Comparison of ENCODE assay signal across 8 cellular contexts in genomic region chr19:39212377-39212742, GRCh38. TPM values are rescaled to one million over a fixed set of nuclear protein-coding genes. Genes with fewer than 3 reads are reported as not detected.
DNase-seq lines count a peak whose midpoint lies in the region; ATAC-seq, FAIRE-seq and TF ChIP-seq lines count a peak whose summit lies in the region.

No MANE protein-coding gene starts in this region.

- no peak overlapping the region for H4K91ac ChIP-seq in H1 (replicated peaks; ENCODE audit: insufficient read length, low read length)

- no peak for TF ChIP-seq EP300 in H1 (IDR thresholded peaks at IDR 0.05; ENCODE audit: borderline replicate concordance in 1 of 2, low read depth in 2 of 2, low read length in 2 of 2)

- H3K9ac ChIP-seq in H1 (replicated peaks in 1 of 4; ENCODE audit: extremely low read depth in 1 of 4, low read depth in 3 of 4, low read length in 3 of 4): no peak overlapping the region

- WGBS in H1 (ENCODE audit: extremely low coverage in 1 of 2, insufficient coverage in 1 of 2, insufficient read length in 1 of 2, insufficient replicate concordance in 2 of 2, low coverage in 1 of 2, low lambda C conversion rate in 2 of 2, missing lambda C conversion rate in 1 of 2), 2 experiments: 19% methylated on average over 8 of the region's 8 CpGs; no CpG with 5 or more reads in 1 of the 2 experiments

- H2BK20ac ChIP-seq in H1 (ENCODE audit: low read length): no peak overlapping the region

- no peaks in the 10 kb centered on the region for H3K36me3 ChIP-seq in H1 (ENCODE audit: control insufficient read depth in 2 of 4, insufficient read depth in 4 of 4, low read length in 3 of 4)

- no peak overlapping the region for H2BK120ac ChIP-seq in H1 (replicated peaks; ENCODE audit: low read depth, low read length)

- no peak for TF ChIP-seq POLR2A in H1 (IDR thresholded peaks at IDR 0.05; ENCODE audit: control extremely low read depth in 1 of 2, low read depth in 2 of 2, low read length in 2 of 2)

- TF ChIP-seq CTCF in AG09319 (IDR thresholded peaks at IDR 0.05; ENCODE audit: low read depth, low read length): peak; percentile 20
- TF ChIP-seq CTCF in H1 (IDR thresholded peaks at IDR 0.05; ENCODE audit: control extremely low read depth in 1 of 3, insufficient read depth in 1 of 3, low read depth in 1 of 3, low read length in 3 of 3): peak; percentile 76 to 94 (median 81)
- TF ChIP-seq CTCF in RWPE1 (conservative IDR thresholded peaks at IDR 0.05; ENCODE audit: low read depth): no peak; the same call in 1 of the 2 replicates

- H3K27ac ChIP-seq in H1 (ENCODE audit: low read depth, low read length): no peak overlapping the region
- H3K27ac ChIP-seq in RWPE1: no peak overlapping the region

- H3K18ac ChIP-seq in H1 (ENCODE audit: extremely low read depth, low read length): no peak overlapping the region

- H4K20me1 ChIP-seq in H1 (replicated peaks in 1 of 2; ENCODE audit: control insufficient read depth in 1 of 2, insufficient read depth in 2 of 2, low read length in 2 of 2): no peaks in the 10 kb centered on the region

- ATAC-seq in GM19397 (IDR thresholded peaks at IDR 0.05; ENCODE audit: unreplicated experiment) (no peak), HG03432 (IDR thresholded peaks at IDR 0.05; ENCODE audit: unreplicated experiment) (no peak)

- H3K23ac ChIP-seq in H1 (ENCODE audit: insufficient read length): no peak overlapping the region

- POLR2A ChIA-PET in H1 (lab: Charles Lee; ENCODE audit: partially characterized antibody): interaction anchor here (1.0 to 1.1 kb wide), 2 partner anchors 83 to 91 kb away, joined by 3 read pairs; no protein-coding TSS in a partner anchor
- POLR2A ChIA-PET in RWPE1 (lab: Yijun Ruan, JAX; ENCODE audit: low non-redundant PET): no interaction called here

- CTCF ChIA-PET in H1 (lab: Charles Lee; ENCODE audit: partially characterized antibody): interaction anchor here (0.6 to 6.1 kb wide), 20 partner anchors 9 to 349 kb away, joined by 3 to 85 read pairs (median 5); partner anchors contain the start of genes GMFG, NCCRP1 and SYCN
- CTCF ChIA-PET in RWPE1 (lab: Yijun Ruan, JAX): interaction anchor here (0.6 kb wide), 1 partner anchor 90 kb away, joined by 3 read pairs; no protein-coding TSS in a partner anchor

- H3K23me2 ChIP-seq in H1 (ENCODE audit: low read depth, low read length): no peaks in the 10 kb centered on the region

- H3K4me3 ChIP-seq in H1 (ENCODE audit: extremely low read depth in 1 of 4, insufficient read depth in 2 of 4, low read depth in 3 of 4, low read length in 4 of 4): no peak overlapping the region

- H3K4me1 ChIP-seq in H1 (replicated peaks in 1 of 4; ENCODE audit: control insufficient read depth in 3 of 4, insufficient read depth in 4 of 4, low read length in 3 of 4): 0 out of 7 replicates have a peak, but pooled peaks cover 0 to 3% (median 0%) of the 10 kb centered on the region in 4 experiments

- H3K27me3 ChIP-seq in H1 (replicated peaks in 1 of 4; ENCODE audit: control insufficient read depth in 3 of 4, extremely low read depth in 1 of 4, insufficient read depth in 3 of 4, low read length in 3 of 4): peaks cover 0 to 2% (median 0%) of the 10 kb centered on the region in 4 experiments; a peak in 1 of 7 replicates

- TF ChIP-seq RAD21 in H1 (IDR thresholded peaks at IDR 0.05 in 1 of 2, conservative IDR thresholded peaks at IDR 0.05 in 1 of 2; ENCODE audit: low read depth in 2 of 2, low read length in 2 of 2): peak; percentile 93 to 97

- H3K79me1 ChIP-seq in H1 (ENCODE audit: low read depth, low read length): no peaks in the 10 kb centered on the region

- H3K56ac ChIP-seq in H1 (replicated peaks; ENCODE audit: insufficient read length, low read depth, low read length): no peak overlapping the region

- no peak overlapping the region for H2BK12ac ChIP-seq in H1 (ENCODE audit: low read depth, low read length)

- H3K4ac ChIP-seq in H1 (replicated peaks; ENCODE audit: insufficient read length, low read depth, low read length): no peak overlapping the region

- H4K5ac ChIP-seq in H1 (ENCODE audit: insufficient read length, low read depth, low read length): no peak overlapping the region

- no peak overlapping the region for H2BK15ac ChIP-seq in H1 (ENCODE audit: low read length)

- no peak overlapping the region for H4K8ac ChIP-seq in H1 (ENCODE audit: extremely low read depth, insufficient read depth, low read length)

- no peaks in the 10 kb centered on the region for H3K79me2 ChIP-seq in H1 (ENCODE audit: control insufficient read depth in 1 of 2, insufficient read depth in 2 of 2, low read length in 2 of 2)

- no peak overlapping the region for H3K14ac ChIP-seq in H1 (ENCODE audit: insufficient read length)

- H2AK5ac ChIP-seq in H1 (ENCODE audit: low read depth, low read length): no peak overlapping the region

- H2AFZ ChIP-seq in H1 (ENCODE audit: low read length): no peak overlapping the region

- H3K9me3 ChIP-seq in H1 (ENCODE audit: insufficient read depth in 2 of 2, low read depth in 1 of 2, low read length in 1 of 2): peaks cover 0 to 3% of the 10 kb centered on the region in 2 experiments; a peak in 1 of 4 replicates

- H3K4me2 ChIP-seq in H1 (ENCODE audit: insufficient read depth in 1 of 2, low read depth in 2 of 2, low read length in 2 of 2): no peak overlapping the region

- DNase-seq in AG09319 (ENCODE audit: extremely low read depth, low read depth) (no peak), HUDEP-2 (lab: John Stamatoyannopoulos, UW; ENCODE audit: unreplicated experiment in 76 of 76) (peak in 58 of 76 experiments; percentile 10 to 79 (median 44)), H1 (ENCODE audit: low read depth in 1 of 2, low spot score in 2 of 2) (peak in 1 of 2 experiments; percentile 85), RWPE1 (ENCODE audit: low spot score) (no peak)
- DNase-seq in activated CD4-positive, alpha-beta T cell treated with anti-CD3 and anti-CD28 coated beads for 24 hours (ENCODE audit: low read depth in 2 of 2): peak; percentile 42 to 47
- DNase-seq in stimulated activated CD4-positive, alpha-beta T cell treated with anti-CD3 and anti-CD28 coated beads, Interleukin-15, amount 100 ng/mL, for 24 hours: peak; percentile 75

- FAIRE-seq in H1 (lab: Jason Lieb, UNC): peak; percentile 95

- H2BK5ac ChIP-seq in H1 (ENCODE audit: low read depth, low read length): no peak overlapping the region

TF ChIP-seq in H1, 55 proteins besides CTCF, POLR2A, EP300 and RAD21 (continues in another document):
- no peak for TF ChIP-seq EZH2 (IDR thresholded peaks at IDR 0.05; ENCODE audit: low read depth, low read length, severe bottlenecking)
- no peak for TF ChIP-seq HDAC2 (IDR thresholded peaks at IDR 0.05; ENCODE audit: borderline replicate concordance in 1 of 2, low read depth in 2 of 2, low read length in 2 of 2)

RNA-seq across cellular contexts. Expression of gene SYCN, which starts 8.3 kb away (rescaled TPM):
- not detected in 2 replicates for total RNA-seq in H1 (2021; fragmentation: NEBNext Ultra II Directional; extraction: Animal tissue kit (Norgen Biotek cat#: 25700))
- polyA plus RNA-seq in H1 (2011; rRNA removed): not detected in 2 replicates
- not detected for polyA plus RNA-seq in H1 (2011; cell fraction: cytosol; rRNA removed)
- not detected for polyA plus RNA-seq in H1 (2011; cell fraction: nucleus; rRNA removed)
- polyA plus RNA-seq in H1 (2012, experiment 1 of 2): not detected in 4 replicates
- polyA plus RNA-seq in H1 (2012, experiment 2 of 2): not detected
- polyA plus RNA-seq in H1 (2013, experiment 1 of 2): not detected
- not detected for polyA plus RNA-seq in H1 (2013, experiment 2 of 2)
- not detected in 2 replicates for polyA minus RNA-seq in H1 (2011; rRNA and poly(A)+ RNA removed)
- polyA minus RNA-seq in H1 (2011; cell fraction: cytosol; rRNA and poly(A)+ RNA removed): not detected
- not detected for polyA minus RNA-seq in H1 (2011; cell fraction: nucleus; rRNA and poly(A)+ RNA removed)

RNA-seq across cellular contexts. Expression of gene NCCRP1, which starts 15.6 kb away (rescaled TPM):
- total RNA-seq in H1 (2021; fragmentation: NEBNext Ultra II Directional; extraction: Animal tissue kit (Norgen Biotek cat#: 25700)): 2.8 and 3.2 TPM in 2 replicates
- 7.9 and 11.2 TPM in 2 replicates for polyA plus RNA-seq in H1 (2011; rRNA removed)
- polyA plus RNA-seq in H1 (2011; cell fraction: cytosol; rRNA removed): 3.8 TPM
- polyA plus RNA-seq in H1 (2011; cell fraction: nucleus; rRNA removed): 3.1 TPM
- 1.9 to 4.0 TPM (median 2.6 TPM) in 4 replicates for polyA plus RNA-seq in H1 (2012, experiment 1 of 2)
- polyA plus RNA-seq in H1 (2012, experiment 2 of 2): 2.5 TPM
- 2.1 TPM for polyA plus RNA-seq in H1 (2013, experiment 1 of 2)
- polyA plus RNA-seq in H1 (2013, experiment 2 of 2): 2.4 TPM
- 1.7 and 3.1 TPM in 2 replicates for polyA minus RNA-seq in H1 (2011; rRNA and poly(A)+ RNA removed)
- polyA minus RNA-seq in H1 (2011; cell fraction: cytosol; rRNA and poly(A)+ RNA removed): 2.6 TPM
- 1.00 TPM for polyA minus RNA-seq in H1 (2011; cell fraction: nucleus; rRNA and poly(A)+ RNA removed)

RNA-seq across cellular contexts. Expression of gene IFNL3, which starts 32.4 kb away (rescaled TPM):
- not detected in 2 replicates for total RNA-seq in H1 (2021; fragmentation: NEBNext Ultra II Directional; extraction: Animal tissue kit (Norgen Biotek cat#: 25700))
- polyA plus RNA-seq in H1 (2011; rRNA removed): 0.11 TPM in 1 of 2 replicates, not detected in the other
- polyA plus RNA-seq in H1 (2011; cell fraction: cytosol; rRNA removed): not detected
- polyA plus RNA-seq in H1 (2011; cell fraction: nucleus; rRNA removed): not detected
- polyA plus RNA-seq in H1 (2012, experiment 1 of 2): not detected in 4 replicates
- not detected for polyA plus RNA-seq in H1 (2012, experiment 2 of 2)
- not detected for polyA plus RNA-seq in H1 (2013, experiment 1 of 2)
- not detected for polyA plus RNA-seq in H1 (2013, experiment 2 of 2)
- polyA minus RNA-seq in H1 (2011; rRNA and poly(A)+ RNA removed): not detected in 2 replicates
- polyA minus RNA-seq in H1 (2011; cell fraction: cytosol; rRNA and poly(A)+ RNA removed): not detected
- polyA minus RNA-seq in H1 (2011; cell fraction: nucleus; rRNA and poly(A)+ RNA removed): not detected

RNA-seq across cellular contexts. Expression of gene IFNL4, which starts 36.3 kb away (rescaled TPM):
- not detected in 2 replicates for total RNA-seq in H1 (2021; fragmentation: NEBNext Ultra II Directional; extraction: Animal tissue kit (Norgen Biotek cat#: 25700))
- polyA plus RNA-seq in H1 (2011; rRNA removed): not detected in 2 replicates
- 0.06 TPM for polyA plus RNA-seq in H1 (2011; cell fraction: cytosol; rRNA removed)
- polyA plus RNA-seq in H1 (2011; cell fraction: nucleus; rRNA removed): 0.10 TPM
- polyA plus RNA-seq in H1 (2012, experiment 1 of 2): not detected in 4 replicates
- not detected for polyA plus RNA-seq in H1 (2012, experiment 2 of 2)
- polyA plus RNA-seq in H1 (2013, experiment 1 of 2): 0.04 TPM
- polyA plus RNA-seq in H1 (2013, experiment 2 of 2): not detected
- not detected in 2 replicates for polyA minus RNA-seq in H1 (2011; rRNA and poly(A)+ RNA removed)
- not detected for polyA minus RNA-seq in H1 (2011; cell fraction: cytosol; rRNA and poly(A)+ RNA removed)
- not detected for polyA minus RNA-seq in H1 (2011; cell fraction: nucleus; rRNA and poly(A)+ RNA removed)

RNA-seq across cellular contexts. Expression of gene IFNL2, which starts 55.8 kb away (rescaled TPM):
- not detected in 2 replicates for total RNA-seq in H1 (2021; fragmentation: NEBNext Ultra II Directional; extraction: Animal tissue kit (Norgen Biotek cat#: 25700))
- not detected in 2 replicates for polyA plus RNA-seq in H1 (2011; rRNA removed)
- polyA plus RNA-seq in H1 (2011; cell fraction: cytosol; rRNA removed): not detected
- polyA plus RNA-seq in H1 (2011; cell fraction: nucleus; rRNA removed): not detected
- polyA plus RNA-seq in H1 (2012, experiment 1 of 2): not detected in 4 replicates
- not detected for polyA plus RNA-seq in H1 (2012, experiment 2 of 2)
- not detected for polyA plus RNA-seq in H1 (2013, experiment 1 of 2)
- polyA plus RNA-seq in H1 (2013, experiment 2 of 2): not detected
- not detected in 2 replicates for polyA minus RNA-seq in H1 (2011; rRNA and poly(A)+ RNA removed)
- polyA minus RNA-seq in H1 (2011; cell fraction: cytosol; rRNA and poly(A)+ RNA removed): not detected
- not detected for polyA minus RNA-seq in H1 (2011; cell fraction: nucleus; rRNA and poly(A)+ RNA removed)

Comparison
In these comparisons a context has a peak if more than half of its experiments do, and no peak if none do; other contexts are left out.
1. DNase-seq: peak in HUDEP-2 (58 of 76), activated CD4-positive, alpha-beta T cell treated with anti-CD3 and anti-CD28 coated beads for 24 hours (2 of 2) and stimulated activated CD4-positive, alpha-beta T cell treated with anti-CD3 and anti-CD28 coated beads, Interleukin-15, amount 100 ng/mL, for 24 hours (single experiment); none in AG09319 (single experiment) and RWPE1 (single experiment).